In genomic region chr7:98280296-98280695, GRCh38 we compare ENCODE assay signal across 9 cellular contexts. TPM values are rescaled to one million over a fixed set of nuclear protein-coding genes. Genes with fewer than 3 reads are reported as not detected.
A peak's percentile ranks its signal among the peaks of the same experiment; 100 is the strongest.
DNase-seq lines count a peak whose midpoint lies in the region; ATAC-seq, FAIRE-seq and TF ChIP-seq lines count a peak whose summit lies in the region.
"Had no signal": no experiment of that assay in that cellular context is flagged by ENCODE, and none has a peak within 500 bp of the region (broad histone marks: within the 10 kb centered on the region; RNA-seq: fewer than 3 reads in every experiment).

No MANE protein-coding gene starts in this region.

- no peaks in the 10 kb centered on the region for H3K9me3 ChIP-seq in K562 (replicated peaks; ENCODE audit: control insufficient read depth, insufficient read depth, low read depth, low read length)
- no peaks in the 10 kb centered on the region for H3K9me3 ChIP-seq in tibial artery

- no peak overlapping the region for H3K27ac Mint-ChIP-seq in activated naive CD4-positive, alpha-beta T cell treated with anti-CD3 and anti-CD28 coated beads, Interleukin-2, amount 50 U/mL, for 24 hours
- H3K27ac Mint-ChIP-seq in mesothelial cell of epicardium, result peak overlapping the region; percentile 87

- peaks cover 16% of the 10 kb centered on the region for H3K79me2 ChIP-seq in K562 (ENCODE audit: control insufficient read depth, insufficient read depth, low read length)

- H2AFZ ChIP-seq in K562 (ENCODE audit: low read depth, low read length), result peak overlapping the region; percentile 93

- TF ChIP-seq POLR2A in K562 (conservative IDR thresholded peaks at IDR 0.05), result no peak

- in situ Hi-C loops in K562 (cut with MboI), result loop anchor here (5.0 kb wide), 1 partner anchor 43 kb away; no protein-coding TSS in a partner anchor

- WGBS in K562 (ENCODE audit: insufficient coverage, low coverage, missing lambda C conversion rate), result 68% methylated on average over 5 of the region's 7 CpGs

- peak overlapping the region in 1 of 2 experiments; percentile 62; a peak in 2 of 4 replicates for H3K9ac ChIP-seq in K562 (ENCODE audit: insufficient read depth in 1 of 2, low read depth in 2 of 2, low read length in 2 of 2)

- peak overlapping the region; percentile 84 for H3K4me2 ChIP-seq in K562 (ENCODE audit: insufficient read depth, low read length)

- TF ChIP-seq EP300 in K562 (IDR thresholded peaks at IDR 0.05; ENCODE audit: low read length), result no peak

- DNase-seq in activated naive CD4-positive, alpha-beta T cell treated with anti-CD3 and anti-CD28 coated beads, Interleukin-2, amount 50 U/mL, for 16 hours, result no peak
- DNase-seq in K562 (ENCODE audit: extremely low read depth in 1 of 4, low spot score in 3 of 4) (no peak), mesothelial cell of epicardium (ENCODE audit: low spot score in 2 of 2, unreplicated experiment in 2 of 2) (no peak), tibial artery (no peak), NCI-H524 (lab: John Stamatoyannopoulos, UW) (no peak), SIG-M5 treated with dmso at 0.1 percent for 504 hours (lab: John Stamatoyannopoulos, UW; ENCODE audit: unreplicated experiment) (no peak)
- DNase-seq: activated CD8-positive, alpha-beta memory T cell treated with anti-CD3 and anti-CD28 coated beads for 24 hours had no signal

- no peak for TF ChIP-seq RAD21 in K562 (CRISPR knock-in tag; conservative IDR thresholded peaks at IDR 0.05 in 1 of 2, IDR thresholded peaks at IDR 0.05 in 1 of 2)

- POLR2A ChIA-PET in K562 (lab: Yijun Ruan, JAX), result no interaction called here

- H3K4me1 ChIP-seq in K562 (replicated peaks in 1 of 2; ENCODE audit: control insufficient read depth in 2 of 2, insufficient read depth in 2 of 2, low read length in 2 of 2) (peaks cover 8 to 41% of the 10 kb centered on the region in 2 experiments; a peak in 4 of 5 replicates), tibial artery (peaks cover under 1 to 47% (median 28%) of the 10 kb centered on the region in 4 donors)

- intact Hi-C loops in K562 (cut with micrococcal nuclease), result no loop called here
- intact Hi-C loops in tibial artery (cut with DNase I; ENCODE audit: low total_unique reads), result loop anchor here (5.0 kb wide), 1 partner anchor 1272 kb away; the partner anchor contains the start of gene FAM200A

- no peaks in the 10 kb centered on the region for H3K36me3 Mint-ChIP-seq in activated naive CD4-positive, alpha-beta T cell treated with anti-CD3 and anti-CD28 coated beads, Interleukin-2, amount 50 U/mL, for 24 hours
- peaks cover 3% of the 10 kb centered on the region for H3K36me3 Mint-ChIP-seq in mesothelial cell of epicardium

- H3K9me1 ChIP-seq in K562 (ENCODE audit: control insufficient read depth, insufficient read depth, low read length), result no peaks in the 10 kb centered on the region

- no peak for ATAC-seq in K562
- ATAC-seq in GM19351 (IDR thresholded peaks at IDR 0.05; ENCODE audit: unreplicated experiment), result no peak

- H3K9me3 Mint-ChIP-seq in activated naive CD4-positive, alpha-beta T cell treated with anti-CD3 and anti-CD28 coated beads, Interleukin-2, amount 50 U/mL, for 24 hours, result no peaks in the 10 kb centered on the region
- H3K9me3 Mint-ChIP-seq in mesothelial cell of epicardium, result no peaks in the 10 kb centered on the region

- no peaks in the 10 kb centered on the region for H3K27me3 Mint-ChIP-seq in activated naive CD4-positive, alpha-beta T cell treated with anti-CD3 and anti-CD28 coated beads, Interleukin-2, amount 50 U/mL, for 24 hours
- no peaks in the 10 kb centered on the region for H3K27me3 Mint-ChIP-seq in mesothelial cell of epicardium (ENCODE audit: low read depth)

- TF ChIP-seq CTCF in K562 (IDR thresholded peaks at IDR 0.05 in 2 of 3, conservative IDR thresholded peaks at IDR 0.05 in 1 of 3; ENCODE audit: insufficient read depth in 2 of 3, low read depth in 1 of 3, low read length in 3 of 3) (no peak), mesothelial cell of epicardium (IDR thresholded peaks at IDR 0.05; ENCODE audit: unreplicated experiment) (no peak), tibial artery (IDR thresholded peaks at IDR 0.05) (no peak)

- H3K36me3 ChIP-seq in K562 (ENCODE audit: control insufficient read depth, insufficient read depth, low read length) (peaks cover 16% of the 10 kb centered on the region; the same call in 2 of the 3 replicates), tibial artery (no peaks in the 10 kb centered on the region)

- no TSS peak for BruUV-seq in K562 (replicated peaks; lab: Mats Ljungman, UMichigan)

- no peak overlapping the region for H3K4me3 ChIP-seq in K562
- H3K4me3 ChIP-seq in tibial artery, result peak overlapping the region; percentile 75 to 86

- CTCF ChIA-PET in K562 (lab: Yijun Ruan, JAX; ENCODE audit: low intra/inter-chr PET ratio), result no interaction called here

- H3K27me3 ChIP-seq in K562 (ENCODE audit: control insufficient read depth in 2 of 2, insufficient read depth in 2 of 2, low read length in 2 of 2), result peaks cover 0 to 15% of the 10 kb centered on the region in 2 experiments; a peak in 2 of 5 replicates
- no peaks in the 10 kb centered on the region for H3K27me3 ChIP-seq in tibial artery

- no peaks in the 10 kb centered on the region; the same call in 1 of the 2 replicates for H4K20me1 ChIP-seq in K562 (replicated peaks; ENCODE audit: control insufficient read depth, insufficient read depth, low read length)

- FAIRE-seq in K562 (lab: Jason Lieb, UNC), result no peak

- peaks cover 27% of the 10 kb centered on the region for H3K4me1 Mint-ChIP-seq in activated naive CD4-positive, alpha-beta T cell treated with anti-CD3 and anti-CD28 coated beads, Interleukin-2, amount 50 U/mL, for 24 hours
- H3K4me1 Mint-ChIP-seq in mesothelial cell of epicardium, result peaks cover 35% of the 10 kb centered on the region

- peak overlapping the region; percentile 85 for H3K4me3 Mint-ChIP-seq in activated naive CD4-positive, alpha-beta T cell treated with anti-CD3 and anti-CD28 coated beads, Interleukin-2, amount 50 U/mL, for 24 hours
- H3K4me3 Mint-ChIP-seq in mesothelial cell of epicardium, result peak overlapping the region; percentile 82

- H3K27ac ChIP-seq in K562 (ENCODE audit: extremely low read depth, low read depth, low read length) (peak overlapping the region; percentile 66; the same call in 1 of the 3 replicates), tibial artery (peak overlapping the region; percentile 81 to 89)

RNA-seq across cellular contexts. Expression of gene BRI3, which starts 1.2 kb away (rescaled TPM):
- 12.6 and 25.0 TPM in 2 replicates for total RNA-seq in K562 (2011; cell fraction: chromatin; rRNA removed; ENCODE audit: low replicate concordance)
- 16.4 and 20.8 TPM in 2 replicates for total RNA-seq in K562 (2011; cell fraction: nucleolus; rRNA removed)
- total RNA-seq in K562 (2011; cell fraction: nucleoplasm; rRNA removed), result 21.3 and 23.7 TPM in 2 replicates
- total RNA-seq in K562 (2014; rRNA removed) (9.9 and 10.7 TPM in 2 replicates), K562 (2014; rRNA removed; fragmentation: Illumina TruSeq; extraction: Trizol) (11.9 and 21.6 TPM in 2 replicates), K562 (2015; rRNA removed; fragmentation: Illumina TruSeq; extraction: Trizol) (29.1 and 29.8 TPM in 2 replicates), K562 (2021) (55.1 and 57.4 TPM in 2 replicates), mesothelial cell of epicardium (112 to 115 TPM (median 113 TPM) in 3 replicates)
- polyA plus RNA-seq in K562 (2011; rRNA removed) (18.6 and 21.3 TPM in 2 replicates), K562 (2014; fragmentation: Illumina TruSeq; extraction: Trizol) (16.9 and 26.0 TPM in 2 replicates), K562 (2014; fragmentation: Nextera tagmentation; extraction: Ambion mirVana) (1 to 10 TPM; 4.3 to 5.7 TPM), K562 (2014; rRNA removed) (23.1 and 39.8 TPM in 2 replicates)
- polyA plus RNA-seq in K562 (2011; cell fraction: cytosol; rRNA removed), result 24.1 and 28.7 TPM in 2 replicates
- 16.2 and 18.7 TPM in 2 replicates for polyA plus RNA-seq in K562 (2011; cell fraction: nucleus; rRNA removed)
- 46.4 and 129 TPM in 2 replicates for polyA plus RNA-seq in K562 (2012)
- polyA minus RNA-seq in K562 (2011; rRNA and poly(A)+ RNA removed), result 8.9 and 9.1 TPM in 2 replicates
- 8.2 and 13.9 TPM in 2 replicates for polyA minus RNA-seq in K562 (2011; cell fraction: cytosol; rRNA and poly(A)+ RNA removed)
- 9.2 and 11.0 TPM in 2 replicates for polyA minus RNA-seq in K562 (2011; cell fraction: nucleus; rRNA and poly(A)+ RNA removed)

RNA-seq across cellular contexts. Expression of gene TECPR1, which starts 28.3 kb away (rescaled TPM):
- 19.4 and 31.8 TPM in 2 replicates for total RNA-seq in K562 (2011; cell fraction: chromatin; rRNA removed; ENCODE audit: low replicate concordance)
- total RNA-seq in K562 (2011; cell fraction: nucleolus; rRNA removed), result 12.4 and 19.8 TPM in 2 replicates
- total RNA-seq in K562 (2011; cell fraction: nucleoplasm; rRNA removed), result 15.6 and 16.7 TPM in 2 replicates
- total RNA-seq in K562 (2014; rRNA removed), result 7.7 and 8.7 TPM in 2 replicates
- total RNA-seq in K562 (2014; rRNA removed; fragmentation: Illumina TruSeq; extraction: Trizol), result 2.1 and 4.1 TPM in 2 replicates
- total RNA-seq in K562 (2015; rRNA removed; fragmentation: Illumina TruSeq; extraction: Trizol), result 3.4 and 4.2 TPM in 2 replicates
- total RNA-seq in K562 (2021), result 10.5 and 15.0 TPM in 2 replicates
- polyA plus RNA-seq in K562 (2011; rRNA removed), result 1.2 and 2.6 TPM in 2 replicates
- 0.83 and 1.5 TPM in 2 replicates for polyA plus RNA-seq in K562 (2011; cell fraction: cytosol; rRNA removed)
- 4.3 and 6.8 TPM in 2 replicates for polyA plus RNA-seq in K562 (2011; cell fraction: nucleus; rRNA removed)
- 4.8 and 11.1 TPM in 2 replicates for polyA plus RNA-seq in K562 (2012)
- polyA plus RNA-seq in K562 (2014; fragmentation: Illumina TruSeq; extraction: Trizol), result 2.2 and 3.4 TPM in 2 replicates
- under 1 TPM; 0.17 to 0.18 TPM for polyA plus RNA-seq in K562 (2014; fragmentation: Nextera tagmentation; extraction: Ambion mirVana)
- polyA plus RNA-seq in K562 (2014; rRNA removed), result 4.4 and 6.2 TPM in 2 replicates
- polyA minus RNA-seq in K562 (2011; rRNA and poly(A)+ RNA removed), result 1.8 and 2.0 TPM in 2 replicates
- polyA minus RNA-seq in K562 (2011; cell fraction: cytosol; rRNA and poly(A)+ RNA removed), result 3.1 and 6.8 TPM in 2 replicates
- polyA minus RNA-seq in K562 (2011; cell fraction: nucleus; rRNA and poly(A)+ RNA removed), result 3.4 and 4.3 TPM in 2 replicates
- total RNA-seq in mesothelial cell of epicardium, result 35.7 to 38.0 TPM (median 37.0 TPM) in 3 replicates
